15 cellular contexts compared by ENCODE assay signal in genomic region chr7:68424643-68425297, GRCh38.
DNase-seq lines count a peak whose midpoint lies in the region; FAIRE-seq and TF ChIP-seq lines count a peak whose summit lies in the region.
"Had no signal": no experiment of that assay in that cellular context is flagged by ENCODE, and none has a peak within 500 bp of the region (broad histone marks: within the 10 kb centered on the region; RNA-seq: fewer than 3 reads in every experiment).

No MANE protein-coding gene starts in this region.

- H2AK5ac ChIP-seq in neuronal stem cell (ENCODE audit: low read depth, low read length) = no peak overlapping the region
- H2AK5ac ChIP-seq in mesenchymal stem cell (ENCODE audit: low read length, severe bottlenecking) = no peak overlapping the region

- H2BK12ac ChIP-seq in neuronal stem cell (ENCODE audit: low read length) (peak overlapping the region; percentile 59), mesenchymal stem cell (ENCODE audit: low read length in 2 of 2) (no peak overlapping the region)

- H3K4me3 ChIP-seq in kidney (ENCODE audit: low read length in 2 of 2) (no peak overlapping the region), neuronal stem cell (ENCODE audit: low read length in 2 of 2) (no peak overlapping the region), mesenchymal stem cell (ENCODE audit: insufficient read depth in 1 of 2, low read depth in 1 of 2, low read length in 2 of 2) (no peak overlapping the region)
- H3K4me3 ChIP-seq: BLaER1, GM23338 had no signal

- H3K9ac ChIP-seq in kidney (ENCODE audit: low read length in 2 of 2) (no peak overlapping the region), neuronal stem cell (ENCODE audit: low read depth, low read length, poor library complexity) (peak overlapping the region; percentile 44), mesenchymal stem cell (ENCODE audit: low read length) (no peak overlapping the region)
- H3K9ac ChIP-seq: BLaER1 had no signal

- H3K23ac ChIP-seq in neuronal stem cell (ENCODE audit: low read depth, low read length, poor library complexity) (no peak overlapping the region), mesenchymal stem cell (ENCODE audit: low read length in 2 of 2) (no peak overlapping the region)

- H3K14ac ChIP-seq in neuronal stem cell (ENCODE audit: low read length) (no peak overlapping the region), mesenchymal stem cell (ENCODE audit: low read length in 2 of 2) (no peak overlapping the region)

- H3K27me3 ChIP-seq in neuronal stem cell (ENCODE audit: control insufficient read depth in 3 of 3, insufficient read depth in 3 of 3, low read depth in 1 of 3, low read length in 3 of 3) (peaks cover 0 to 2% (median 0%) of the 10 kb centered on the region in 3 experiments), mesenchymal stem cell (ENCODE audit: control insufficient read depth in 1 of 2, insufficient read depth in 1 of 2, low read length in 2 of 2) (peaks cover 0 to 6% of the 10 kb centered on the region in 2 experiments)
- H3K27me3 ChIP-seq: BLaER1 had no signal

- H3K4ac ChIP-seq in neuronal stem cell (ENCODE audit: low read length) (no peak overlapping the region), mesenchymal stem cell (ENCODE audit: low read depth in 1 of 2, low read length in 2 of 2) (no peak overlapping the region)

- TF ChIP-seq CTCF in kidney (IDR thresholded peaks at IDR 0.05; ENCODE audit: borderline replicate concordance, extremely low read depth, insufficient read depth) = no peak

- peak overlapping the region; percentile 38 to 65 for H3K27ac ChIP-seq in kidney (ENCODE audit: low read depth in 2 of 2, low read length in 2 of 2)
- H3K27ac ChIP-seq in neuronal stem cell (replicated peaks; ENCODE audit: low read length) = no peak overlapping the region
- H3K27ac ChIP-seq in mesenchymal stem cell (ENCODE audit: low read length, poor library complexity, severe bottlenecking) = no peak overlapping the region
- H3K27ac ChIP-seq: 22Rv1, BLaER1 had no signal

- H4K91ac ChIP-seq in neuronal stem cell (ENCODE audit: low read depth, low read length, poor library complexity) (no peak overlapping the region), mesenchymal stem cell (ENCODE audit: low read length) (no peak overlapping the region)

- H4K8ac ChIP-seq in neuronal stem cell (ENCODE audit: low read depth, low read length) (no peak overlapping the region), mesenchymal stem cell (ENCODE audit: low read length) (no peak overlapping the region)

- no peaks in the 10 kb centered on the region for H3K36me3 ChIP-seq in kidney (ENCODE audit: control insufficient read depth in 1 of 2, insufficient read depth in 2 of 2, low read length in 2 of 2)
- no peaks in the 10 kb centered on the region for H3K36me3 ChIP-seq in neuronal stem cell (replicated peaks in 1 of 2; ENCODE audit: control insufficient read depth in 2 of 2, insufficient read depth in 2 of 2, low read length in 2 of 2)
- H3K36me3 ChIP-seq in mesenchymal stem cell (ENCODE audit: control insufficient read depth in 1 of 2, insufficient read depth in 2 of 2, low read depth in 1 of 2, low read length in 2 of 2) = no peaks in the 10 kb centered on the region
- H3K36me3 ChIP-seq: BLaER1 had no signal

- WGBS in neuronal stem cell (ENCODE audit: extremely low coverage in 2 of 2, insufficient read length in 2 of 2, insufficient replicate concordance in 1 of 2), 2 donors = no CpG with 5 or more reads among the region's 4 CpGs
- 83% methylated on average over 2 of the region's 4 CpGs for WGBS in mesenchymal stem cell

- no peaks in the 10 kb centered on the region for H3K79me1 ChIP-seq in neuronal stem cell (ENCODE audit: low read depth, low read length)
- no peaks in the 10 kb centered on the region for H3K79me1 ChIP-seq in mesenchymal stem cell (replicated peaks; ENCODE audit: low read length, poor library complexity, severe bottlenecking)

- H2BK120ac ChIP-seq in neuronal stem cell (ENCODE audit: low read depth, low read length) (no peak overlapping the region), mesenchymal stem cell (ENCODE audit: low read depth, low read length) (no peak overlapping the region)

- no peak overlapping the region for H2AFZ ChIP-seq in neuronal stem cell (ENCODE audit: low read length)
- no peak overlapping the region for H2AFZ ChIP-seq in mesenchymal stem cell (ENCODE audit: low read depth, low read length)
- H2AFZ ChIP-seq: GM23338 had no signal

- H3K4me1 ChIP-seq in kidney (ENCODE audit: control insufficient read depth in 1 of 2, insufficient read depth in 1 of 2, low read depth in 1 of 2, low read length in 2 of 2) (peaks cover 3 to 15% of the 10 kb centered on the region in 2 donors), neuronal stem cell (ENCODE audit: control insufficient read depth in 2 of 2, insufficient read depth in 1 of 2, low read depth in 1 of 2, low read length in 2 of 2) (peaks cover 0 to 9% of the 10 kb centered on the region in 2 donors), mesenchymal stem cell (ENCODE audit: control insufficient read depth, insufficient read depth, low read depth, low read length) (no peaks in the 10 kb centered on the region)

- H2BK15ac ChIP-seq in neuronal stem cell (ENCODE audit: low read length) = no peak overlapping the region
- no peak overlapping the region for H2BK15ac ChIP-seq in mesenchymal stem cell (ENCODE audit: low read depth, poor library complexity, severe bottlenecking)

- FAIRE-seq in kidney (lab: Jason Lieb, UNC) = no peak
- FAIRE-seq: GM18507 had no signal

- DNase-seq in NCI-H2171 treated with DMSO at 0.1 percent for 48 hours (lab: John Stamatoyannopoulos, UW) = peak; percentile 67
- no peak for DNase-seq in NCI-H2171 (lab: John Stamatoyannopoulos, UW)
- DNase-seq in kidney = no peak
- DNase-seq in neuronal stem cell (ENCODE audit: low spot score) = no peak
- DNase-seq in mesenchymal stem cell = no peak
- no peak for DNase-seq in T-helper 9 cell
- DNase-seq in NCI-H748 (lab: John Stamatoyannopoulos, UW; ENCODE audit: unreplicated experiment) = no peak
- DNase-seq: AML-193, Calu3, DMS 273 treated with DMSO at 0.1 percent for 48 hours, H9 had no signal

- no peak overlapping the region for H2BK5ac ChIP-seq in neuronal stem cell (ENCODE audit: low read length)
- H2BK5ac ChIP-seq in mesenchymal stem cell (ENCODE audit: low read depth, low read length, poor library complexity, severe bottlenecking) = no peak overlapping the region

- H3K9me3 ChIP-seq in kidney (ENCODE audit: control insufficient read depth in 1 of 2, low read length in 2 of 2) = no peaks in the 10 kb centered on the region
- H3K9me3 ChIP-seq in neuronal stem cell (replicated peaks in 1 of 2; ENCODE audit: control insufficient read depth in 2 of 2, insufficient read depth in 1 of 2, low read depth in 1 of 2, low read length in 2 of 2) = no peaks in the 10 kb centered on the region
- H3K9me3 ChIP-seq in mesenchymal stem cell (ENCODE audit: control insufficient read depth, low read length) = peaks cover 3% of the 10 kb centered on the region
- H3K9me3 ChIP-seq: BLaER1 had no signal

- H3K4me2 ChIP-seq in neuronal stem cell (ENCODE audit: insufficient read depth, low read length, poor library complexity, severe bottlenecking) (no peak overlapping the region), mesenchymal stem cell (ENCODE audit: low read length, poor library complexity, severe bottlenecking) (no peak overlapping the region)
- H3K4me2 ChIP-seq: BLaER1, GM23338 had no signal

- intact Hi-C loops in kidney (cut with DNase I) = no loop called here

- H3K18ac ChIP-seq in neuronal stem cell (ENCODE audit: low read length) (peak overlapping the region; percentile 53), mesenchymal stem cell (ENCODE audit: low read depth in 1 of 2, low read length in 2 of 2) (no peak overlapping the region)

Comparison
In these comparisons a context has a peak if more than half of its experiments do, and no peak if none do; other contexts are left out.
1. H3K27ac ChIP-seq: peak in kidney (2 of 2); none in neuronal stem cell (single experiment) and mesenchymal stem cell (single experiment).